Comparison of ENCODE assay signal across 12 cellular contexts in genomic region chr13:51619614-51620013, GRCh38. TPM values are rescaled to one million over a fixed set of nuclear protein-coding genes. Genes with fewer than 3 reads are reported as not detected.
DNase-seq lines count a peak whose midpoint lies in the region; ATAC-seq, FAIRE-seq and TF ChIP-seq lines count a peak whose summit lies in the region.
"Had no signal": no experiment of that assay in that cellular context is flagged by ENCODE, and none has a peak within 500 bp of the region (broad histone marks: within the 10 kb centered on the region; RNA-seq: fewer than 3 reads in every experiment).

No MANE protein-coding gene starts in this region.

- no peak for DNase-seq in GM12892 (ENCODE audit: insufficient read length)
- DNase-seq in renal cortical epithelial cell (ENCODE audit: low read depth) = peak; percentile 69
- no peak for DNase-seq in trophoblast cell
- no peak for DNase-seq in DMS114 treated with DMSO at 0.1 percent for 48 hours (lab: John Stamatoyannopoulos, UW; ENCODE audit: unreplicated experiment)
- DNase-seq in NCI-H748 treated with DMSO at 0.1 percent for 48 hours (lab: John Stamatoyannopoulos, UW) = no peak
- DNase-seq in NCI-H128 (lab: John Stamatoyannopoulos, UW; ENCODE audit: unreplicated experiment) = no peak
- DNase-seq: lower lobe of right lung, NCI-H2029, T1000 had no signal

- no peak overlapping the region for H3K4ac ChIP-seq in trophoblast cell (ENCODE audit: low read depth, low read length)

- H2BK5ac ChIP-seq in trophoblast cell (ENCODE audit: low read depth, low read length, poor library complexity) = no peak overlapping the region

- no peak overlapping the region for H3K14ac ChIP-seq in trophoblast cell (ENCODE audit: low read length)

- no peak overlapping the region for H4K12ac ChIP-seq in trophoblast cell (ENCODE audit: low read depth, low read length)

- no peak overlapping the region for H4K91ac ChIP-seq in trophoblast cell (ENCODE audit: low read depth, low read length)

- no peak overlapping the region for H2BK12ac ChIP-seq in trophoblast cell (ENCODE audit: low read length)

- no peak overlapping the region for H2AK5ac ChIP-seq in trophoblast cell (ENCODE audit: low read length)

- no peaks in the 10 kb centered on the region for H3K9me3 ChIP-seq in trophoblast cell (ENCODE audit: insufficient read depth, low read depth, low read length)
- H3K9me3 ChIP-seq: lower lobe of right lung had no signal

- H2AFZ ChIP-seq in trophoblast cell (ENCODE audit: insufficient read depth, low read length, poor library complexity) = no peak overlapping the region

- no CpG with 5 or more reads among the region's 2 CpGs for WGBS in trophoblast cell (ENCODE audit: extremely low coverage, insufficient coverage, insufficient read length)

- H3K4me1 ChIP-seq in trophoblast cell (ENCODE audit: control insufficient read depth in 1 of 2, insufficient read depth in 2 of 2, low read length in 2 of 2) = peaks cover 0 to 7% of the 10 kb centered on the region in 2 experiments

- no peaks in the 10 kb centered on the region for H3K79me1 ChIP-seq in trophoblast cell (ENCODE audit: low read length)

- H3K4me3 ChIP-seq in trophoblast cell (ENCODE audit: low read depth, low read length) = no peak overlapping the region
- H3K4me3 ChIP-seq: lower lobe of right lung had no signal

- no peak overlapping the region for H3K23ac ChIP-seq in trophoblast cell (ENCODE audit: low read length)

- H3K79me2 ChIP-seq in trophoblast cell (ENCODE audit: control insufficient read depth, insufficient read depth, low read length, poor library complexity) = peaks cover 2% of the 10 kb centered on the region

- H3K27ac ChIP-seq in cingulate gyrus (ENCODE audit: low read depth, low read length) (peak overlapping the region; percentile 80), trophoblast cell (ENCODE audit: low read depth, low read length) (no peak overlapping the region)
- H3K27ac ChIP-seq: lower lobe of right lung had no signal

- no peak for TF ChIP-seq POLR2A in GM12892 (IDR thresholded peaks at IDR 0.05; ENCODE audit: low read depth, low read length)

- no peak overlapping the region for H3K9ac ChIP-seq in trophoblast cell (ENCODE audit: low read length)

- FAIRE-seq in GM12892 (lab: Jason Lieb, UNC) = peak; percentile 5
- FAIRE-seq: colon had no signal

- no peaks in the 10 kb centered on the region for H3K36me3 ChIP-seq in trophoblast cell (ENCODE audit: control insufficient read depth in 1 of 2, insufficient read depth in 2 of 2, low read length in 2 of 2)
- H3K36me3 ChIP-seq: lower lobe of right lung had no signal

- peak; percentile 59 for ATAC-seq in HG03045 (IDR thresholded peaks at IDR 0.05; ENCODE audit: unreplicated experiment)

- no peak overlapping the region for H4K8ac ChIP-seq in trophoblast cell (ENCODE audit: low read depth, low read length)

- H3K18ac ChIP-seq in trophoblast cell (ENCODE audit: low read length) = no peak overlapping the region

- no peak overlapping the region for H3K4me2 ChIP-seq in trophoblast cell (ENCODE audit: low read length)

- no peak overlapping the region for H2BK120ac ChIP-seq in trophoblast cell (ENCODE audit: insufficient read depth, low read length, poor library complexity)

- H3K27me3 ChIP-seq in trophoblast cell (ENCODE audit: insufficient read depth, low read length) = no peaks in the 10 kb centered on the region

RNA-seq across cellular contexts. Expression of gene WDFY2, which starts 35.4 kb away (rescaled TPM):
- 5.0 TPM for polyA plus RNA-seq in GM12892 (2012; ENCODE audit: missing spikeins)
- total RNA-seq in renal cortical epithelial cell = 3.1 and 9.1 TPM in 2 replicates
- 14.4 and 15.0 TPM in 2 replicates for polyA plus RNA-seq in trophoblast cell (2013)
